ENCODE assay signal across 10 cellular contexts in the genomic region with DNA sequence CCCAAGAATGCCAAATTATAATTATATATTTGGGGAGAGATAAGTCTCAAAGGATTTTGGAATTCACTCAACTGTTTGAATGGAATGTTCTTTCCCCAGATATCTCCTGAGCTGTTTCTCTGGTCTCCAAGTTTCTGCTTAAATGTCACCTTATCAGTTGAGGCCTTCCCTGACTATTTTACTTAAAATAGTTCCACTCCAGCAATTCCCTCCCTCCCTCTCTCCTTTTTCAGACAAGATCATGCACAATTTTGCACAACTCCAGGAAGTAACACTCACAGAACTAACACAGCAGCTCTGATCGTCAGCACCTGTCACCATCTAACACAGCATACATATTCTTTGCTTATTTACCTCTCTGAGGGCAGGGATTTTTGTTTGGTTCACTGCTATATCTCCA. TPM values are rescaled to one million over a fixed set of nuclear protein-coding genes. Genes with fewer than 3 reads are reported as not detected.
DNase-seq lines count a peak whose midpoint lies in the region; TF ChIP-seq lines count a peak whose summit lies in the region.
"Had no signal": no experiment of that assay in that cellular context is flagged by ENCODE, and none has a peak within 500 bp of the region (broad histone marks: within the 10 kb centered on the region; RNA-seq: fewer than 3 reads in every experiment).

No MANE protein-coding gene starts in this region.

- H3K9me3 ChIP-seq in effector memory CD4-positive, alpha-beta T cell (ENCODE audit: control insufficient read depth, low read length) = no peaks in the 10 kb centered on the region
- no peaks in the 10 kb centered on the region for H3K9me3 ChIP-seq in Caco-2

- peak overlapping the region; percentile 8 for H3K4me3 Mint-ChIP-seq in osteocyte (ENCODE audit: unreplicated experiment)
- no peak overlapping the region for H3K4me3 Mint-ChIP-seq in Caco-2 (ENCODE audit: unreplicated experiment)

- H3K9me3 Mint-ChIP-seq in osteocyte (ENCODE audit: unreplicated experiment) (no peaks in the 10 kb centered on the region), Caco-2 (ENCODE audit: unreplicated experiment) (no peaks in the 10 kb centered on the region)

- peak overlapping the region; percentile 87 for H3K4me3 ChIP-seq in effector memory CD4-positive, alpha-beta T cell (ENCODE audit: insufficient read depth, low read depth, low read length, poor library complexity, severe bottlenecking)
- no peak overlapping the region for H3K4me3 ChIP-seq in Caco-2 (ENCODE audit: low read depth, low read length)

- intact Hi-C loops in Caco-2 (cut with micrococcal nuclease; ENCODE audit: unreplicated experiment) = no loop called here

- no TSS peak for BruUV-seq in Caco-2 (replicated peaks; lab: Mats Ljungman, UMichigan)

- CTCF ChIA-PET in Caco-2 (lab: Charles Lee) = no interaction called here

- H3K27me3 ChIP-seq in effector memory CD4-positive, alpha-beta T cell (replicated peaks; ENCODE audit: control insufficient read depth, insufficient read depth, low read length, poor library complexity, severe bottlenecking) = no peaks in the 10 kb centered on the region
- no peaks in the 10 kb centered on the region for H3K27me3 ChIP-seq in Caco-2 (replicated peaks; ENCODE audit: control insufficient read depth, insufficient read depth, low read length)

- no peak overlapping the region for H3K27ac Mint-ChIP-seq in osteocyte (ENCODE audit: unreplicated experiment)
- H3K27ac Mint-ChIP-seq in Caco-2 (ENCODE audit: unreplicated experiment) = no peak overlapping the region

- peaks cover 37% of the 10 kb centered on the region for H3K4me1 ChIP-seq in effector memory CD4-positive, alpha-beta T cell (ENCODE audit: control insufficient read depth, insufficient read depth, low read length, poor library complexity, severe bottlenecking)
- H3K4me1 ChIP-seq in Caco-2 = peaks cover 23% of the 10 kb centered on the region

- POLR2A ChIA-PET in Caco-2 (lab: Charles Lee) = interaction anchor here (1.0 kb wide), 1 partner anchor 13 kb away, joined by 4 read pairs; a partner anchor contains a TSS

- DNase-seq in GF-D8 (lab: John Stamatoyannopoulos, UW) = peak; percentile 15
- DNase-seq in NCI-H69 (lab: John Stamatoyannopoulos, UW) = peak; percentile 21
- DNase-seq in effector memory CD4-positive, alpha-beta T cell = no peak
- no peak for DNase-seq in osteocyte (ENCODE audit: extremely low spot score, unreplicated experiment)
- no peak for DNase-seq in Caco-2
- no peak for DNase-seq in erythroblast (lab: John Stamatoyannopoulos, UW)
- no peak for DNase-seq in NCI-H446 treated with DMSO at 0.1 percent for 48 hours (lab: John Stamatoyannopoulos, UW)
- DNase-seq in superior temporal gyrus (ENCODE audit: extremely low spot score) = no peak
- DNase-seq: activated CD4-positive, alpha-beta T cell treated with anti-CD3 and anti-CD28 coated beads, Interleukin-2, amount 50 U/mL, for 4 hours; NCI-H524 had no signal

- TF ChIP-seq CTCF in osteocyte (IDR thresholded peaks at IDR 0.05) = no peak
- no peak for TF ChIP-seq CTCF in Caco-2 (IDR thresholded peaks at IDR 0.05; ENCODE audit: insufficient read depth in 1 of 2, low read depth in 1 of 2, low read length in 1 of 2, severe bottlenecking in 1 of 2, unreplicated experiment in 1 of 2)

- H3K36me3 ChIP-seq in effector memory CD4-positive, alpha-beta T cell (ENCODE audit: control insufficient read depth, insufficient read depth, low read length) = peaks cover 2% of the 10 kb centered on the region
- H3K36me3 ChIP-seq in Caco-2 (ENCODE audit: control insufficient read depth, insufficient read depth, low read length) = no peaks in the 10 kb centered on the region

- H3K27ac ChIP-seq in effector memory CD4-positive, alpha-beta T cell (ENCODE audit: insufficient read depth, low read length, poor library complexity, severe bottlenecking) = peak overlapping the region; percentile 56

- no peak for TF ChIP-seq POLR2A in erythroblast (IDR thresholded peaks at IDR 0.05; ENCODE audit: low read length)

- H3K27me3 Mint-ChIP-seq in osteocyte (ENCODE audit: unreplicated experiment) = no peaks in the 10 kb centered on the region
- no peaks in the 10 kb centered on the region for H3K27me3 Mint-ChIP-seq in Caco-2 (ENCODE audit: insufficient read depth, unreplicated experiment)

- H3K36me3 Mint-ChIP-seq in osteocyte (ENCODE audit: unreplicated experiment) = peaks cover 9% of the 10 kb centered on the region
- H3K36me3 Mint-ChIP-seq in Caco-2 (ENCODE audit: insufficient read depth, unreplicated experiment) = peaks cover 4% of the 10 kb centered on the region

- H3K4me1 Mint-ChIP-seq in osteocyte (ENCODE audit: unreplicated experiment) (peaks cover 73% of the 10 kb centered on the region), Caco-2 (ENCODE audit: low read depth, unreplicated experiment) (peaks cover 19% of the 10 kb centered on the region)

RNA-seq across cellular contexts. Expression of a gene that starts 12.5 kb away (rescaled TPM):
- total RNA-seq in osteocyte (107 and 121 TPM in 2 replicates), Caco-2 (2022) (23.1 and 27.1 TPM in 2 replicates)

Comparison
In these comparisons a context has a peak if more than half of its experiments do, and no peak if none do; other contexts are left out.
1. DNase-seq: peak in GF-D8 (single experiment) and NCI-H69 (single experiment); none in effector memory CD4-positive, alpha-beta T cell (0 of 3), osteocyte (single experiment), Caco-2 (0 of 2), erythroblast (0 of 2), NCI-H446 treated with DMSO at 0.1 percent for 48 hours (single experiment) and superior temporal gyrus (single experiment).